ENCODE assay signal across 18 cellular contexts in genomic region chr10:17352583-17352982, GRCh38.
A peak's percentile ranks its signal among the peaks of the same experiment; 100 is the strongest.
DNase-seq lines count a peak whose midpoint lies in the region; ATAC-seq and TF ChIP-seq lines count a peak whose summit lies in the region.
"Had no signal": no experiment of that assay in that cellular context is flagged by ENCODE, and none has a peak within 500 bp of the region (broad histone marks: within the 10 kb centered on the region; RNA-seq: fewer than 3 reads in every experiment).

No MANE protein-coding gene starts in this region.

- H3K27me3 ChIP-seq in HCT116 (ENCODE audit: insufficient read depth, low read length) (no peaks in the 10 kb centered on the region), Caco-2 (replicated peaks; ENCODE audit: control insufficient read depth, insufficient read depth, low read length) (no peaks in the 10 kb centered on the region)
- H3K27me3 ChIP-seq: BLaER1 had no signal

- no peak for DNase-seq in HCT116 (ENCODE audit: low read depth, low spot score)
- no peak for DNase-seq in epithelial cell of prostate (ENCODE audit: low read depth, low spot score)
- no peak for DNase-seq in stimulated activated effector memory CD8-positive, alpha-beta T cell treated with anti-CD3 and anti-CD28 coated beads, Interleukin-12 subunit alpha, Interleukin-12 subunit beta, amount 100 ng/mL, for 72 hours (ENCODE audit: low spot score in 2 of 2)
- no peak for DNase-seq in activated effector memory CD4-positive, alpha-beta T cell treated with Interleukin-2 at 50 U/mL for 16 hours
- DNase-seq in Caco-2 = no peak
- DNase-seq in activated T-cell treated with anti-CD3 and anti-CD28 coated beads for 4 hours = no peak
- DNase-seq: CD4-positive, CD25-positive, alpha-beta regulatory T cell; CD8-positive, alpha-beta T cell; DMS 273 treated with DMSO at 0.1 percent for 48 hours; DMS79; EL; GDM1 had no signal

- H4K20me1 ChIP-seq in HCT116 (ENCODE audit: insufficient read depth) = no peaks in the 10 kb centered on the region
- H4K20me1 ChIP-seq: BLaER1 had no signal

- H3K9me3 ChIP-seq in HCT116 (ENCODE audit: control insufficient read depth in 1 of 2, insufficient read depth in 1 of 2, low read depth in 1 of 2, low read length in 2 of 2) (no peaks in the 10 kb centered on the region), Caco-2 (0 out of 2 replicates have a peak, but pooled peaks cover 6% of the 10 kb centered on the region)
- H3K9me3 ChIP-seq: BLaER1, HAP-1 had no signal

- no peak for TF ChIP-seq POLR2A in HCT116 (IDR thresholded peaks at IDR 0.05; ENCODE audit: borderline replicate concordance, extremely low read depth, insufficient read depth, insufficient read length)

- H3K9me2 ChIP-seq in HCT116 (ENCODE audit: insufficient read depth) = no peaks in the 10 kb centered on the region

- BruUV-seq in HCT116 (replicated peaks; lab: Mats Ljungman, UMichigan) = no TSS peak
- no TSS peak for BruUV-seq in Caco-2 (replicated peaks; lab: Mats Ljungman, UMichigan)

- peak overlapping the region; percentile 77 for H3K4me2 ChIP-seq in HCT116 (ENCODE audit: low read length)
- H3K4me2 ChIP-seq: BLaER1, GM23338 had no signal

- RAD21 ChIA-PET in HCT116 (lab: Charles Lee; ENCODE audit: low non-redundant PET in 1 of 2, low total read pairs in 2 of 2, uncharacterized antibody in 2 of 2, unreplicated experiment in 2 of 2) = no interaction called here

- no peak overlapping the region for H3K27ac Mint-ChIP-seq in stimulated activated effector memory CD8-positive, alpha-beta T cell treated with anti-CD3 and anti-CD28 coated beads, Interleukin-12 subunit alpha, Interleukin-12 subunit beta, amount 100 ng/mL, for 72 hours
- no peak overlapping the region for H3K27ac Mint-ChIP-seq in Caco-2 (ENCODE audit: unreplicated experiment)
- H3K27ac Mint-ChIP-seq: B cell; CD4-positive, CD25-positive, alpha-beta regulatory T cell; CD8-positive, alpha-beta T cell; GM23338 had no signal

- H3K4me1 ChIP-seq in HCT116 (ENCODE audit: control insufficient read depth in 1 of 2, insufficient read depth in 2 of 2, low read length in 2 of 2) (peaks cover 55 to 86% of the 10 kb centered on the region in 2 experiments), Caco-2 (peaks cover 17% of the 10 kb centered on the region)
- H3K4me1 ChIP-seq: BLaER1 had no signal

- no peaks in the 10 kb centered on the region for H3K36me3 Mint-ChIP-seq in stimulated activated effector memory CD8-positive, alpha-beta T cell treated with anti-CD3 and anti-CD28 coated beads, Interleukin-12 subunit alpha, Interleukin-12 subunit beta, amount 100 ng/mL, for 72 hours
- H3K36me3 Mint-ChIP-seq in Caco-2 (ENCODE audit: insufficient read depth, unreplicated experiment) = peaks cover 6% of the 10 kb centered on the region
- H3K36me3 Mint-ChIP-seq: CD8-positive, alpha-beta T cell had no signal

- no peak overlapping the region for H3K4me3 Mint-ChIP-seq in stimulated activated effector memory CD8-positive, alpha-beta T cell treated with anti-CD3 and anti-CD28 coated beads, Interleukin-12 subunit alpha, Interleukin-12 subunit beta, amount 100 ng/mL, for 72 hours
- H3K4me3 Mint-ChIP-seq in Caco-2 (ENCODE audit: unreplicated experiment) = no peak overlapping the region
- H3K4me3 Mint-ChIP-seq: B cell; CD4-positive, CD25-positive, alpha-beta regulatory T cell; CD8-positive, alpha-beta T cell; GM23338 had no signal

- H3K36me3 ChIP-seq in HCT116 (ENCODE audit: control insufficient read depth in 1 of 2, insufficient read depth in 2 of 2, low read length in 2 of 2) (no peaks in the 10 kb centered on the region), Caco-2 (ENCODE audit: control insufficient read depth, insufficient read depth, low read length) (no peaks in the 10 kb centered on the region)
- H3K36me3 ChIP-seq: BLaER1, HAP-1 had no signal

- no peaks in the 10 kb centered on the region for H3K9me3 Mint-ChIP-seq in stimulated activated effector memory CD8-positive, alpha-beta T cell treated with anti-CD3 and anti-CD28 coated beads, Interleukin-12 subunit alpha, Interleukin-12 subunit beta, amount 100 ng/mL, for 72 hours
- no peaks in the 10 kb centered on the region for H3K9me3 Mint-ChIP-seq in Caco-2 (ENCODE audit: unreplicated experiment)
- H3K9me3 Mint-ChIP-seq: GM23338 had no signal

- H3K4me3 ChIP-seq in HCT116 (replicated peaks in 1 of 2; ENCODE audit: low read depth in 1 of 2, low read length in 2 of 2) = no peak overlapping the region
- no peak overlapping the region for H3K4me3 ChIP-seq in Caco-2 (ENCODE audit: low read depth, low read length)
- H3K4me3 ChIP-seq: BLaER1, GM12878, GM23338, HAP-1 had no signal

- no peak for TF ChIP-seq CTCF in HCT116 (IDR thresholded peaks at IDR 0.05 in 2 of 3, conservative IDR thresholded peaks at IDR 0.05 in 1 of 3; ENCODE audit: borderline replicate concordance in 1 of 3, insufficient read depth in 1 of 3, low read depth in 2 of 3, low read length in 2 of 3)
- TF ChIP-seq CTCF in Caco-2 (IDR thresholded peaks at IDR 0.05; ENCODE audit: insufficient read depth in 1 of 2, low read depth in 1 of 2, low read length in 1 of 2, severe bottlenecking in 1 of 2, unreplicated experiment in 1 of 2) = no peak

- H3K27me3 Mint-ChIP-seq in Caco-2 (ENCODE audit: insufficient read depth, unreplicated experiment) = no peaks in the 10 kb centered on the region

- H3K79me2 ChIP-seq in HCT116 (ENCODE audit: insufficient read depth, low read length) = no peaks in the 10 kb centered on the region

- no peak overlapping the region for H2AFZ ChIP-seq in HCT116 (ENCODE audit: low read depth, low read length, poor library complexity, severe bottlenecking)
- H2AFZ ChIP-seq: GM23338 had no signal

- no peak overlapping the region for H3K9ac ChIP-seq in HCT116 (ENCODE audit: low read length)
- H3K9ac ChIP-seq: BLaER1 had no signal

- CTCF ChIA-PET in HCT116 (lab: Charles Lee) = no interaction called here
- CTCF ChIA-PET in Caco-2 (lab: Charles Lee) = no interaction called here

- peaks cover 6% of the 10 kb centered on the region for H3K4me1 Mint-ChIP-seq in stimulated activated effector memory CD8-positive, alpha-beta T cell treated with anti-CD3 and anti-CD28 coated beads, Interleukin-12 subunit alpha, Interleukin-12 subunit beta, amount 100 ng/mL, for 72 hours
- H3K4me1 Mint-ChIP-seq in Caco-2 (ENCODE audit: low read depth, unreplicated experiment) = peaks cover 9% of the 10 kb centered on the region
- H3K4me1 Mint-ChIP-seq: B cell, GM23338 had no signal

- POLR2A ChIA-PET in HCT116 (lab: Charles Lee) = interaction anchor here (1.9 kb wide), 1 partner anchor 11 kb away, joined by 6 read pairs; no protein-coding TSS in a partner anchor
- POLR2A ChIA-PET in Caco-2 (lab: Charles Lee) = no interaction called here

- H3K27ac ChIP-seq in HCT116 (ENCODE audit: low read depth, low read length) = no peak overlapping the region
- H3K27ac ChIP-seq in epithelial cell of prostate = peak overlapping the region; percentile 77
- H3K27ac ChIP-seq: BLaER1, C4-2B had no signal

- TF ChIP-seq RAD21 in HCT116 (IDR thresholded peaks at IDR 0.05; ENCODE audit: low read depth) = no peak

- intact Hi-C loops in HCT116 (cut with micrococcal nuclease) (no loop called here), Caco-2 (cut with micrococcal nuclease; ENCODE audit: unreplicated experiment) (no loop called here)

- no peak for ATAC-seq in HCT116
- peak; percentile 67 for ATAC-seq in stimulated activated effector memory CD8-positive, alpha-beta T cell treated with anti-CD3 and anti-CD28 coated beads, Interleukin-12 subunit alpha, Interleukin-12 subunit beta, amount 100 ng/mL, for 72 hours
- ATAC-seq: CD8-positive, alpha-beta T cell; GM12878; GM23338 had no signal

TF ChIP-seq in HCT116, 20 proteins besides CTCF, POLR2A, EP300 and RAD21:
- TF ChIP-seq SRF (IDR thresholded peaks at IDR 0.05; ENCODE audit: low read depth) = no peak
- no peak for TF ChIP-seq YY1 (IDR thresholded peaks at IDR 0.05; ENCODE audit: extremely low read depth, insufficient replicate concordance, low read depth, low read length)
- no peak for TF ChIP-seq ZFX (IDR thresholded peaks at IDR 0.05)
- no peak for TF ChIP-seq FOSL1 (IDR thresholded peaks at IDR 0.05; ENCODE audit: low read depth)
- TF ChIP-seq EGR1 (IDR thresholded peaks at IDR 0.05; ENCODE audit: low read depth) = no peak
- no peak for TF ChIP-seq CEBPB (IDR thresholded peaks at IDR 0.05; ENCODE audit: low read depth)
- TF ChIP-seq EZH2 (IDR thresholded peaks at IDR 0.05) = no peak
- no peak for TF ChIP-seq ELF1 (IDR thresholded peaks at IDR 0.05; ENCODE audit: borderline replicate concordance, low read depth)
- no peak for TF ChIP-seq TCF7L2 (IDR thresholded peaks at IDR 0.05; ENCODE audit: borderline replicate concordance, extremely low read depth, insufficient read depth, insufficient read length)
- no peak for TF ChIP-seq ATF3 (IDR thresholded peaks at IDR 0.05)
- TF ChIP-seq EZH2phosphoT487 (IDR thresholded peaks at IDR 0.05; ENCODE audit: borderline replicate concordance) = no peak
TF ChIP-seq in HCT116: peak in this region for 0.
